Comparison of ENCODE assay signal across 8 cellular contexts in genomic region chr4:152535236-152535902, GRCh38. TPM values are rescaled to one million over a fixed set of nuclear protein-coding genes. Genes with fewer than 3 reads are reported as not detected.
A peak's percentile ranks its signal among the peaks of the same experiment; 100 is the strongest.
DNase-seq lines count a peak whose midpoint lies in the region; ATAC-seq and TF ChIP-seq lines count a peak whose summit lies in the region.

No MANE protein-coding gene starts in this region.

- H2BK12ac ChIP-seq in neuronal stem cell (ENCODE audit: low read length), result peak overlapping the region; percentile 22

- ATAC-seq in GM18873 (IDR thresholded peaks at IDR 0.05; ENCODE audit: low FRiP score, unreplicated experiment), result peak; percentile 4
- ATAC-seq in HG03139 (IDR thresholded peaks at IDR 0.05; ENCODE audit: unreplicated experiment), result peak; percentile 9

- H3K4me3 ChIP-seq in esophagus (ENCODE audit: low read depth in 1 of 2, low read length in 2 of 2) (peak overlapping the region; percentile 89 to 94), neuronal stem cell (ENCODE audit: low read length in 2 of 2) (peak overlapping the region; percentile 78 to 97)

- H3K27me3 ChIP-seq in esophagus (ENCODE audit: control insufficient read depth in 1 of 2, insufficient read depth in 2 of 2, low read length in 2 of 2), result no peaks in the 10 kb centered on the region
- no peaks in the 10 kb centered on the region for H3K27me3 ChIP-seq in neuronal stem cell (ENCODE audit: control insufficient read depth in 3 of 3, insufficient read depth in 3 of 3, low read depth in 1 of 3, low read length in 3 of 3)

- H3K36me3 ChIP-seq in esophagus (ENCODE audit: control insufficient read depth in 2 of 2, insufficient read depth in 2 of 2, low read length in 1 of 2), result peaks cover 0 to 7% of the 10 kb centered on the region in 2 donors
- peaks cover 10 to 33% of the 10 kb centered on the region in 2 donors for H3K36me3 ChIP-seq in neuronal stem cell (replicated peaks in 1 of 2; ENCODE audit: control insufficient read depth in 2 of 2, insufficient read depth in 2 of 2, low read length in 2 of 2)

- H4K8ac ChIP-seq in neuronal stem cell (ENCODE audit: low read depth, low read length), result no peak overlapping the region

- no peak overlapping the region for H4K91ac ChIP-seq in neuronal stem cell (ENCODE audit: low read depth, low read length, poor library complexity)

- H3K79me1 ChIP-seq in neuronal stem cell (ENCODE audit: low read depth, low read length), result peaks cover 2% of the 10 kb centered on the region

- peak overlapping the region; percentile 92 for H3K9ac ChIP-seq in neuronal stem cell (ENCODE audit: low read depth, low read length, poor library complexity)

- H3K23ac ChIP-seq in neuronal stem cell (ENCODE audit: low read depth, low read length, poor library complexity), result peak overlapping the region; percentile 8

- H2BK15ac ChIP-seq in neuronal stem cell (ENCODE audit: low read length), result peak overlapping the region; percentile 75

- peak overlapping the region; percentile 77 for H3K4me2 ChIP-seq in neuronal stem cell (ENCODE audit: insufficient read depth, low read length, poor library complexity, severe bottlenecking)

- TF ChIP-seq CTCF in 22Rv1 (IDR thresholded peaks at IDR 0.05), result no peak

- no peak overlapping the region for H2BK120ac ChIP-seq in neuronal stem cell (ENCODE audit: low read depth, low read length)

- DNase-seq in activated CD4-positive, alpha-beta T cell treated with anti-CD3 and anti-CD28 coated beads for 4 hours, result peak; percentile 27 to 31
- DNase-seq in neuronal stem cell (ENCODE audit: low spot score) (no peak), SW480 (ENCODE audit: low spot score) (no peak), pons (ENCODE audit: low spot score) (no peak)

- 0 to 1% methylated on average over 34 to 70 of the region's 70 CpGs for WGBS in esophagus, 2 donors
- WGBS in neuronal stem cell (ENCODE audit: extremely low coverage in 2 of 2, insufficient read length in 2 of 2, insufficient replicate concordance in 1 of 2), 2 donors, result no CpG with 5 or more reads among the region's 70 CpGs

- H3K14ac ChIP-seq in neuronal stem cell (ENCODE audit: low read length), result peak overlapping the region; percentile 6

- peak overlapping the region; percentile 91 for H2AFZ ChIP-seq in neuronal stem cell (ENCODE audit: low read length)

- H2BK5ac ChIP-seq in neuronal stem cell (ENCODE audit: low read length), result no peak overlapping the region

- H3K9me3 ChIP-seq in esophagus (ENCODE audit: control insufficient read depth in 2 of 2, insufficient read depth in 1 of 2, low read depth in 1 of 2, low read length in 1 of 2) (peaks cover 0 to 5% of the 10 kb centered on the region in 2 donors), neuronal stem cell (replicated peaks in 1 of 2; ENCODE audit: control insufficient read depth in 2 of 2, insufficient read depth in 1 of 2, low read depth in 1 of 2, low read length in 2 of 2) (peaks cover 2 to 12% of the 10 kb centered on the region in 2 donors)

- H3K4ac ChIP-seq in neuronal stem cell (ENCODE audit: low read length), result no peak overlapping the region

- H3K18ac ChIP-seq in neuronal stem cell (ENCODE audit: low read length), result peak overlapping the region; percentile 93

- H2AK5ac ChIP-seq in neuronal stem cell (ENCODE audit: low read depth, low read length), result no peak overlapping the region

- H3K27ac ChIP-seq in 22Rv1, result peak overlapping the region; percentile 86
- peak overlapping the region; percentile 97 to 98 for H3K27ac ChIP-seq in esophagus (ENCODE audit: low read depth in 2 of 2, low read length in 1 of 2)
- peak overlapping the region; percentile 49 for H3K27ac ChIP-seq in neuronal stem cell (replicated peaks; ENCODE audit: low read length)

- no peaks in the 10 kb centered on the region for H3K4me1 ChIP-seq in esophagus (ENCODE audit: control insufficient read depth in 2 of 2, insufficient read depth in 2 of 2, low read length in 1 of 2)
- H3K4me1 ChIP-seq in neuronal stem cell (ENCODE audit: control insufficient read depth in 2 of 2, insufficient read depth in 1 of 2, low read depth in 1 of 2, low read length in 2 of 2), result peaks cover 5 to 27% of the 10 kb centered on the region in 2 donors

RNA-seq across cellular contexts. Expression of gene FBXW7, which starts 0.5 kb away (rescaled TPM):
- polyA plus RNA-seq in esophagus, result 10 to 100 TPM in 1 of 2 donors, 1 to 10 TPM in 1; 9.8 to 17.0 TPM
- 12.2 TPM for polyA plus RNA-seq in neuronal stem cell (2013, experiment 1 of 2)
- 12.2 TPM for polyA plus RNA-seq in neuronal stem cell (2013, experiment 2 of 2)

Comparison
In these comparisons a context has a peak if more than half of its experiments do, and no peak if none do; other contexts are left out.
1. DNase-seq: peak in activated CD4-positive, alpha-beta T cell treated with anti-CD3 and anti-CD28 coated beads for 4 hours (2 of 2); none in neuronal stem cell (single experiment), SW480 (single experiment) and pons (single experiment).
2. Peak in every context shown above with its lines, with median percentiles within 50 percentile points of each other: H3K27ac ChIP-seq.